Comparison of ENCODE assay signal across 29 cellular contexts in the genomic region with DNA sequence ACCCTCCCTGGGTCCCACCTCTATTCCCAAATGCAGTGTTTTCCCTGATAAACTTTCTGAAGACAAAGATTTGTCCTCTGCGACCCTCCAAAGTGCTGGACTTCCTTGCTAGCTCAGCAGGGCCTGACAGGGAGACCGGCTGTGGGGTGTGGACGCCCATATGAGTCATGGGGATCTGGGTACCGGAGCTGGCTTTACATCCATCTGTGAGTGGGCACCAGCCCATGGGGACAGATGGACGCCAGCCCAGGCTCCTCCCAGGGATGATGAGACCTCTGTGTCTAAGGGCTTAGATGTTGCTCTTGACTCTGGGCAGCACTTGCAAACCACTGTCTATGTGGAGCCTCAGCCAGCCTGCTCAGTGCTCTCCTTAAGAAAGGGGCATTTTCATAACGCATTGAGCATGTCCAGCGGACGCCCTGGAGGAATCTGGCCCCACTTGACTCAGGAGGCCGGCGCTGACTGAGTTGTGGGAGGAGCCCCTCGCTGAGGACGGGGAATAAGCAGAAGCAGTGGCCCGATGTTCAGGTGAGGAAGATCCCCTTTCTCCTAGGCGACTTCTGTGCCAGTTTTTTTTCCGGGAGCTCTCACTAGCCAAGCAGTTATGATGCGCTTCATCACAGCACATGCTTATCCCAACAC.
"Had no signal": no experiment of that assay in that cellular context is flagged by ENCODE, and none has a peak within 500 bp of the region (broad histone marks: within the 10 kb centered on the region; RNA-seq: fewer than 3 reads in every experiment).

No MANE protein-coding gene starts in this region.

- H3K4me3 Mint-ChIP-seq: immature natural killer cell; naive B cell; natural killer cell; nephron progenitor cell; neural progenitor cell; stimulated activated naive B cell treated with anti-CD40 and anti-IgM and Interleukin-4, amounts not matched to agents 10 μg/mL and 1 μg/mL and 100 μg/mL, for 72 hours; type B pancreatic cell had no signal

- H3K27ac Mint-ChIP-seq: immature natural killer cell; naive B cell; natural killer cell; nephron progenitor cell; neural progenitor cell; progenitor cell of endocrine pancreas; stimulated activated naive B cell treated with anti-CD40 and anti-IgM and Interleukin-4, amounts not matched to agents 10 μg/mL and 1 μg/mL and 100 μg/mL, for 72 hours; type B pancreatic cell had no signal

- H3K27me3 ChIP-seq: heart left ventricle, left lung, neural progenitor cell, neutrophil, right atrium auricular region, right lobe of liver, stomach, tibial nerve, uterus had no signal

- H3K36me3 ChIP-seq: heart left ventricle, left lung, lower lobe of right lung, neural progenitor cell, neutrophil, right atrium auricular region, right lobe of liver, stomach, thoracic aorta, tibial nerve, uterus had no signal

- H3K36me3 Mint-ChIP-seq: immature natural killer cell; naive B cell; natural killer cell; neural progenitor cell; stimulated activated naive B cell treated with anti-CD40 and anti-IgM and Interleukin-4, amounts not matched to agents 10 μg/mL and 1 μg/mL and 100 μg/mL, for 72 hours; type B pancreatic cell had no signal

- H3K9me3 Mint-ChIP-seq: nephron progenitor cell, neural progenitor cell, type B pancreatic cell had no signal

- H3K4me1 ChIP-seq: heart left ventricle, left lung, lower lobe of right lung, parathyroid adenoma, right atrium auricular region, right lobe of liver, tibial nerve, uterus had no signal

- H3K27ac ChIP-seq: heart left ventricle, left lung, lower lobe of right lung, neural progenitor cell, neutrophil, parathyroid adenoma, right atrium auricular region, right lobe of liver, stomach, thoracic aorta, tibial nerve, uterus had no signal

- H3K9me3 ChIP-seq: left lung, lower lobe of right lung, neutrophil, right atrium auricular region, right lobe of liver, thoracic aorta, tibial nerve, uterus had no signal

- ATAC-seq: heart left ventricle; left lung; lower lobe of right lung; natural killer cell; right lobe of liver; stimulated activated naive B cell treated with anti-CD40 and anti-IgM and Interleukin-4, amounts not matched to agents 10 μg/mL and 1 μg/mL and 100 μg/mL, for 72 hours; stimulated activated naive CD8-positive, alpha-beta T cell treated with anti-CD3 and anti-CD28 coated beads, Interleukin-15, Interleukin-2, amounts not matched to agents 100 U/mL and 50 U/mL, for 24 hours had no signal

- H3K4me3 ChIP-seq: heart left ventricle, left lung, lower lobe of right lung, neural progenitor cell, right atrium auricular region, right lobe of liver, smooth muscle cell, stomach, thoracic aorta, tibial nerve, uterus had no signal

- H3K4me1 Mint-ChIP-seq: immature natural killer cell; naive B cell; natural killer cell; stimulated activated naive B cell treated with anti-CD40 and anti-IgM and Interleukin-4, amounts not matched to agents 10 μg/mL and 1 μg/mL and 100 μg/mL, for 72 hours had no signal

- DNase-seq: heart left ventricle; hypothalamus; immature natural killer cell; lower lobe of right lung; mammary epithelial cell; mesenchymal stem cell; naive B cell; natural killer cell; nephron progenitor cell; occipital lobe; right lobe of liver; stimulated activated CD4-positive, alpha-beta T cell treated with anti-CD3 and anti-CD28 coated beads, Interleukin-12 subunit alpha, Interleukin-12 subunit beta, amount 100 ng/mL, for 4 hours; stimulated activated CD4-positive, alpha-beta T cell treated with anti-CD3 and anti-CD28 coated beads, Interleukin-15, amount 100 ng/mL, for 24 hours; stimulated activated CD4-positive, alpha-beta T cell treated with anti-CD3 and anti-CD28 coated beads, Interleukin-2, amount 100 ng/mL, for 24 hours; stimulated activated CD4-positive, alpha-beta T cell treated with anti-CD3 and anti-CD28 coated beads, Interleukin-4, amount 100 ng/mL, for 1 hour; stimulated activated naive B cell treated with anti-CD40 and anti-IgM and Interleukin-4, amounts not matched to agents 10 μg/mL and 1 μg/mL and 100 μg/mL, for 72 hours; stimulated activated naive CD8-positive, alpha-beta T cell treated with anti-CD3 and anti-CD28 coated beads, Interleukin-15, Interleukin-2, amounts not matched to agents 100 U/mL and 50 U/mL, for 24 hours; stomach; uterus had no signal
